Comparison of ENCODE assay signal across 17 cellular contexts in the genomic region with DNA sequence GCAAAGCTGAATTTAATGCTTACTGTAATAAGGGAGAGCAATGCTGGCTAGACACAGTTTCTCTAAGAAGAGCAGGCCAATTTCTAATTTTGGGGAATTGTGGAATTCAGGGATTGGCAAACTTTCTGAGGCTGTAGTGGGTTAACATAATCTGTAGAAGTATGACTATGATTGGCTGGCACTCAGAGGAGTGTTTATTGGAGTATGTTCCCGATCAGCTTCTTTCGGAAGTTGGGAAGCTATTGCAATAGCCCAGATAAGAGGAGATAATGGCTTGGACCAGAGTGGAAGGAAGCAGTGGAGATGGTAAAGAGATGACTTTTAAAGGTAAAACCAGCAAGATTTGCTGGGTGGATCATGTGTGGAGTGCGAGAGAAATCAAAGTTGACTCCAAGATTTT.
"Had no signal": no experiment of that assay in that cellular context is flagged by ENCODE, and none has a peak within 500 bp of the region (broad histone marks: within the 10 kb centered on the region; RNA-seq: fewer than 3 reads in every experiment).

No MANE protein-coding gene starts in this region.

- H3K27ac ChIP-seq: body of pancreas, foreskin keratinocyte, neural progenitor cell, ovary, thyroid gland had no signal

- ATAC-seq: body of pancreas; foreskin keratinocyte; stimulated activated memory B cell treated with anti-CD40 and anti-IgM and Interleukin-4, amounts not matched to agents 10 μg/mL and 1 μg/mL and 100 μg/mL, for 72 hours had no signal

- H3K4me1 ChIP-seq: neural progenitor cell had no signal

- H3K4me3 ChIP-seq: body of pancreas, neural progenitor cell, ovary, thyroid gland had no signal

- H2AFZ ChIP-seq: neural progenitor cell had no signal

- H3K9me3 ChIP-seq: body of pancreas, ovary, thyroid gland had no signal

- H3K4me2 ChIP-seq: neural progenitor cell had no signal

- DNase-seq: activated CD4-positive, alpha-beta T cell treated with anti-CD3 and anti-CD28 coated beads, Interleukin-2, amount 50 U/mL, for 48 hours; activated CD4-positive, CD25-positive, alpha-beta regulatory T cell treated with anti-CD3 and anti-CD28 coated beads, Interleukin-2, amount 50 U/mL, for 72 hours; activated effector memory CD4-positive, alpha-beta T cell treated with Interleukin-2 at 50 U/mL for 16 hours; activated naive CD4-positive, alpha-beta T cell treated with anti-CD3 and anti-CD28 coated beads, Interleukin-2, amount 50 U/mL, for 16 hours; activated T-cell treated with anti-CD3 and anti-CD28 coated beads, Interleukin-2, amount 50 U/mL, for 24 hours; amygdala; body of pancreas; cortex of kidney; erythroblast; foreskin keratinocyte; kidney glomerular epithelial cell; mammary epithelial cell; naive B cell; ovary; thyroid gland had no signal

- H3K9ac ChIP-seq: neural progenitor cell had no signal

- H3K36me3 ChIP-seq: neural progenitor cell, ovary, thyroid gland had no signal

- H3K27me3 ChIP-seq: body of pancreas, foreskin keratinocyte, neural progenitor cell, ovary, thyroid gland had no signal
